ENCODE assay signal across 28 cellular contexts in the genomic region with DNA sequence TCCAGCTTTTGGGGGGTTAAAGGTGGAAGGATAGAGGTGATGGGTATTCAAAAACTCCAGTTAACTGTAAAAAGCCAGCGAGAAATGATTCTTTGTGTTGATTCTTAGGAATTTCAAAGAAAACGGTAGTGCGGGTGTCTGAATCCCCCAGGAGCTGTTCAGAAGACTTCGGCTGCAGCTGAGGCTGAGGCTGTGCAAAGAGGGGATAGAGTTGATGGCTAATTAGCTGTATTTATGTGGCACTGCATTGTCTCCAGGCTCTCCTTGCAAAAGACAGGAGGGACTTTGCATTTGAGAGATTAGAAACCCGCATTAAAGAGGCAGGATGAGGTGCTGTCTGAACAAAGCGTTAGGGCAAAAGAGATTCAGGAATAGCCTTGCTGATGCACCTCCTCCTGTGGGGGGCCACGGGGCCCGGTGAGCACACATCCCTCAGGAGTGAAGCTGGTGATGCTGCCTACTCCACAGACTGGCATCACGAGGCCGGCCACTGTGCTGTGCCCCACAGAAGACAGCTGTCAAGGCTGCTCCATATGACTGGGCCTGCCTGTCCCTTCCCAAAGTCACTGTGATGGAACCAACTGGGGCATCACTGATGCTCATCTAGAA.
"Had no signal": no experiment of that assay in that cellular context is flagged by ENCODE, and none has a peak within 500 bp of the region (broad histone marks: within the 10 kb centered on the region; RNA-seq: fewer than 3 reads in every experiment).

No MANE protein-coding gene starts in this region.

- H3K9me3 ChIP-seq: adrenal gland, heart right ventricle, left lung, lower lobe of right lung, ovary, tibial nerve had no signal

- ATAC-seq: activated CD4-positive, CD25-positive, alpha-beta regulatory T cell treated with anti-CD3 and anti-CD28 coated beads, Interleukin-2, amount 50 U/mL, for 24 hours; effector memory CD8-positive, alpha-beta T cell; esophagus mucosa; heart right ventricle; left lung; lower lobe of right lung; natural killer cell; sciatic nerve; stimulated activated effector memory CD8-positive, alpha-beta T cell treated with anti-CD3 and anti-CD28 coated beads, Interleukin-12 subunit alpha, Interleukin-12 subunit beta, amount 100 ng/mL, for 72 hours; stimulated activated naive CD8-positive, alpha-beta T cell treated with anti-CD3 and anti-CD28 coated beads, Interleukin-15, amount 100 ng/mL, for 72 hours had no signal

- DNase-seq: activated CD4-positive, alpha-beta T cell treated with anti-CD3 and anti-CD28 coated beads for 48 hours; activated CD4-positive, alpha-beta T cell treated with anti-CD3 and anti-CD28 coated beads, Interleukin-2, amount 50 U/mL, for 48 hours; activated CD8-positive, alpha-beta memory T cell treated with anti-CD3 and anti-CD28 coated beads, Interleukin-2, amount 50 U/mL, for 4 hours; activated effector memory CD4-positive, alpha-beta T cell treated with anti-CD3 and anti-CD28 coated beads, Interleukin-2, amount 50 U/mL, for 16 hours; activated naive CD4-positive, alpha-beta T cell treated with anti-CD3 and anti-CD28 coated beads for 36 hours; activated naive CD8-positive, alpha-beta T cell treated with anti-CD3 and anti-CD28 coated beads for 36 hours; activated T-cell treated with anti-CD3 and anti-CD28 coated beads, Interleukin-2, amount 50 U/mL, for 1 hour; adrenal gland; central memory CD4-positive, alpha-beta T cell; effector memory CD8-positive, alpha-beta T cell; foreskin fibroblast; heart right ventricle; kidney glomerular epithelial cell; lower lobe of right lung; mesenchymal stem cell; natural killer cell; ovary; stimulated activated CD4-positive, alpha-beta T cell treated with anti-CD3 and anti-CD28 coated beads, Interleukin-12 subunit alpha, Interleukin-12 subunit beta, amount 100 ng/mL, for 4 hours; stimulated activated CD4-positive, alpha-beta T cell treated with anti-CD3 and anti-CD28 coated beads, Interleukin-4, amount 100 ng/mL, for 24 hours; stimulated activated naive CD8-positive, alpha-beta T cell treated with anti-CD3 and anti-CD28 coated beads, Interleukin-15, amount 100 ng/mL, for 72 hours had no signal

- H3K36me3 ChIP-seq: adrenal gland, heart right ventricle, left lung, lower lobe of right lung, ovary, tibial nerve had no signal

- H3K27ac ChIP-seq: adrenal gland, heart right ventricle, left lung, lower lobe of right lung, ovary, skin epidermis, tibial nerve, VCaP had no signal

- H3K27me3 ChIP-seq: adrenal gland, left lung, ovary, tibial nerve had no signal

- H3K4me1 ChIP-seq: adrenal gland, heart right ventricle, left lung, lower lobe of right lung, tibial nerve had no signal

- H3K4me3 ChIP-seq: adrenal gland, heart right ventricle, left lung, lower lobe of right lung, ovary, skin epidermis, tibial nerve had no signal
